ENCODE assay signal across 8 cellular contexts in genomic region chr4:82797591-82798081, GRCh38. TPM values are rescaled to one million over a fixed set of nuclear protein-coding genes. Genes with fewer than 3 reads are reported as not detected.
DNase-seq lines count a peak whose midpoint lies in the region; ATAC-seq and TF ChIP-seq lines count a peak whose summit lies in the region.

No MANE protein-coding gene starts in this region.

- no peaks in the 10 kb centered on the region for H3K9me3 Mint-ChIP-seq in activated naive CD8-positive, alpha-beta T cell treated with anti-CD3 and anti-CD28 coated beads, Interleukin-2, amount 50 U/mL, for 24 hours

- no peak for TF ChIP-seq POLR2A in sigmoid colon (IDR thresholded peaks at IDR 0.05)

- H3K36me3 Mint-ChIP-seq in activated naive CD8-positive, alpha-beta T cell treated with anti-CD3 and anti-CD28 coated beads, Interleukin-2, amount 50 U/mL, for 24 hours (ENCODE audit: low read depth), result no peaks in the 10 kb centered on the region

- H3K4me3 Mint-ChIP-seq in activated naive CD8-positive, alpha-beta T cell treated with anti-CD3 and anti-CD28 coated beads, Interleukin-2, amount 50 U/mL, for 24 hours, result peak overlapping the region; percentile 74

- peak overlapping the region; percentile 85 for H3K4me3 ChIP-seq in BJ (ENCODE audit: low read depth, low read length)
- H3K4me3 ChIP-seq in HAP-1, result peak overlapping the region; percentile 48
- H3K4me3 ChIP-seq in iPS DF 6.9 (ENCODE audit: low read length), result peak overlapping the region; percentile 13; the same call in 1 of the 2 replicates
- peak overlapping the region; percentile 78 to 93 (median 84) for H3K4me3 ChIP-seq in sigmoid colon
- H3K4me3 ChIP-seq in MM.1S (ENCODE audit: low read length), result no peak overlapping the region

- CTCF ChIA-PET in BJ (lab: Yijun Ruan, JAX), result interaction anchor here (0.6 to 1.5 kb wide), 3 partner anchors 9 to 80 kb away, joined by 3 to 10 read pairs (median 3); no protein-coding TSS in a partner anchor

- intact Hi-C loops in sigmoid colon (cut with DNase I), result loop anchor here (5.0 to 10.0 kb wide), 3 partner anchors 237 to 485 kb away; partner anchors contain the start of genes COPS4, COQ2 and HNRNPD

- TF ChIP-seq CTCF in BJ (IDR thresholded peaks at IDR 0.05; ENCODE audit: insufficient read depth, low read depth, low read length), result no peak
- no peak for TF ChIP-seq CTCF in sigmoid colon (IDR thresholded peaks at IDR 0.05)
- no peak for TF ChIP-seq CTCF in MM.1S (IDR thresholded peaks at IDR 0.05; ENCODE audit: low read length)

- in situ Hi-C loops in HAP-1 (cut with MboI; ENCODE audit: low sequenced_read_pairs), result no loop called here

- H3F3A ChIP-seq in MM.1S (ENCODE audit: insufficient read depth, low read length), result peaks cover 5% of the 10 kb centered on the region; the same call in 1 of the 2 replicates

- H3K9me3 ChIP-seq in HAP-1 (no peaks in the 10 kb centered on the region), iPS DF 6.9 (ENCODE audit: control insufficient read depth, insufficient read depth, low read length) (no peaks in the 10 kb centered on the region), sigmoid colon (no peaks in the 10 kb centered on the region), MM.1S (replicated peaks; ENCODE audit: insufficient read depth, low read length) (no peaks in the 10 kb centered on the region)

- H3K27ac ChIP-seq in iPS DF 6.9 (ENCODE audit: low read length) (no peak overlapping the region), sigmoid colon (peak overlapping the region; percentile 81 to 86 (median 82)), MM.1S (ENCODE audit: low read length) (no peak overlapping the region)

- no CpG with 5 or more reads among the region's 37 CpGs for WGBS in iPS DF 6.9 (ENCODE audit: insufficient coverage, insufficient read length)
- WGBS in sigmoid colon, 2 donors, result 3 to 4% methylated on average over 37 of the region's 37 CpGs

- H3K79me2 ChIP-seq in MM.1S (ENCODE audit: low read length), result no peaks in the 10 kb centered on the region

- no peak overlapping the region for H2AFZ ChIP-seq in MM.1S (ENCODE audit: low read length)

- no peak for ATAC-seq in activated naive CD8-positive, alpha-beta T cell treated with anti-CD3 and anti-CD28 coated beads, Interleukin-2, amount 50 U/mL, for 24 hours

- POLR2A ChIA-PET in BJ (lab: Charles Lee), result no interaction called here

- no peaks in the 10 kb centered on the region for H3K27me3 ChIP-seq in BJ (ENCODE audit: control insufficient read depth, insufficient read depth, low read length)
- peaks cover 3% of the 10 kb centered on the region; the same call in 1 of the 2 replicates for H3K27me3 ChIP-seq in HAP-1 (ENCODE audit: low read depth)
- peaks cover 66% of the 10 kb centered on the region for H3K27me3 ChIP-seq in iPS DF 6.9 (ENCODE audit: control insufficient read depth, insufficient read depth, low read length)
- no peaks in the 10 kb centered on the region for H3K27me3 ChIP-seq in sigmoid colon
- no peaks in the 10 kb centered on the region for H3K27me3 ChIP-seq in MM.1S (replicated peaks; ENCODE audit: insufficient read depth, low read length)

- no peak overlapping the region for H3K27ac Mint-ChIP-seq in activated naive CD8-positive, alpha-beta T cell treated with anti-CD3 and anti-CD28 coated beads, Interleukin-2, amount 50 U/mL, for 24 hours

- peaks cover 15% of the 10 kb centered on the region for H3K4me1 ChIP-seq in HAP-1
- H3K4me1 ChIP-seq in iPS DF 6.9 (ENCODE audit: control insufficient read depth, insufficient read depth, low read length), result peaks cover 4% of the 10 kb centered on the region; the same call in 1 of the 2 replicates
- H3K4me1 ChIP-seq in sigmoid colon, result peaks cover 0 to 22% (median 16%) of the 10 kb centered on the region in 4 donors
- H3K4me1 ChIP-seq in MM.1S (ENCODE audit: low read length), result peaks cover 9% of the 10 kb centered on the region

- DNase-seq in BJ (ENCODE audit: low read depth) (no peak), HAP-1 (ENCODE audit: low spot score in 2 of 2) (peak in 1 of 2 experiments; percentile 46), iPS DF 6.9 (ENCODE audit: low read depth, low spot score) (no peak), sigmoid colon (peak; percentile 75), SKM-1 treated with dmso at 0.1 percent for 144 hours (lab: John Stamatoyannopoulos, UW; ENCODE audit: unreplicated experiment) (no peak), MM.1S (no peak), OCI-M2 (lab: John Stamatoyannopoulos, UW; ENCODE audit: unreplicated experiment) (no peak)
- DNase-seq in activated naive CD8-positive, alpha-beta T cell treated with anti-CD3 and anti-CD28 coated beads, Interleukin-2, amount 50 U/mL, for 24 hours, result peak; percentile 20

- no peaks in the 10 kb centered on the region for H4K20me1 ChIP-seq in MM.1S (ENCODE audit: insufficient read depth, low read length)

- peaks cover 45% of the 10 kb centered on the region for H3K27me3 Mint-ChIP-seq in activated naive CD8-positive, alpha-beta T cell treated with anti-CD3 and anti-CD28 coated beads, Interleukin-2, amount 50 U/mL, for 24 hours

- no peak for TF ChIP-seq EP300 in sigmoid colon (IDR thresholded peaks at IDR 0.05)

- H3K9me2 ChIP-seq in MM.1S (replicated peaks; ENCODE audit: insufficient read depth, low read length), result no peaks in the 10 kb centered on the region

- no peaks in the 10 kb centered on the region for H3K36me3 ChIP-seq in BJ (ENCODE audit: control insufficient read depth, insufficient read depth, low read length)
- H3K36me3 ChIP-seq in HAP-1 (replicated peaks), result no peaks in the 10 kb centered on the region
- no peaks in the 10 kb centered on the region for H3K36me3 ChIP-seq in iPS DF 6.9 (ENCODE audit: control insufficient read depth, insufficient read depth, low read length)
- no peaks in the 10 kb centered on the region for H3K36me3 ChIP-seq in sigmoid colon
- no peaks in the 10 kb centered on the region for H3K36me3 ChIP-seq in MM.1S (replicated peaks; ENCODE audit: insufficient read depth, low read length)

- H3K9ac ChIP-seq in MM.1S (ENCODE audit: low read length), result no peak overlapping the region

- peaks cover 13% of the 10 kb centered on the region for H3K4me1 Mint-ChIP-seq in activated naive CD8-positive, alpha-beta T cell treated with anti-CD3 and anti-CD28 coated beads, Interleukin-2, amount 50 U/mL, for 24 hours

- no peak overlapping the region for H3K4me2 ChIP-seq in MM.1S (ENCODE audit: low read depth, low read length)

RNA-seq across cellular contexts. Expression of gene SCD5, which starts 1.0 kb away (rescaled TPM):
- polyA plus RNA-seq in BJ (2011; rRNA removed) (32.5 and 34.6 TPM in 2 replicates), sigmoid colon (1 to 10 TPM in 2 of 3 donors, under 1 TPM in 1; 0.69 to 4.7 (median 1.2) TPM)
- 26.7 and 36.8 TPM in 2 replicates for polyA minus RNA-seq in BJ (2011; rRNA and poly(A)+ RNA removed)
- total RNA-seq in sigmoid colon, result 10 to 100 TPM; 27.3 to 30.7 (median 29.0) TPM

Comparison
In these comparisons a context has a peak if more than half of its experiments do, and no peak if none do; other contexts are left out.
1. DNase-seq: peak in activated naive CD8-positive, alpha-beta T cell treated with anti-CD3 and anti-CD28 coated beads, Interleukin-2, amount 50 U/mL, for 24 hours (single experiment) and sigmoid colon (single experiment); none in BJ (single experiment), iPS DF 6.9 (single experiment), SKM-1 treated with dmso at 0.1 percent for 144 hours (single experiment), MM.1S (single experiment) and OCI-M2 (single experiment).
2. H3K27ac ChIP-seq: peak in sigmoid colon (4 of 4); none in iPS DF 6.9 (single experiment) and MM.1S (single experiment).